Comparison of ENCODE assay signal across 16 cellular contexts in the genomic region with DNA sequence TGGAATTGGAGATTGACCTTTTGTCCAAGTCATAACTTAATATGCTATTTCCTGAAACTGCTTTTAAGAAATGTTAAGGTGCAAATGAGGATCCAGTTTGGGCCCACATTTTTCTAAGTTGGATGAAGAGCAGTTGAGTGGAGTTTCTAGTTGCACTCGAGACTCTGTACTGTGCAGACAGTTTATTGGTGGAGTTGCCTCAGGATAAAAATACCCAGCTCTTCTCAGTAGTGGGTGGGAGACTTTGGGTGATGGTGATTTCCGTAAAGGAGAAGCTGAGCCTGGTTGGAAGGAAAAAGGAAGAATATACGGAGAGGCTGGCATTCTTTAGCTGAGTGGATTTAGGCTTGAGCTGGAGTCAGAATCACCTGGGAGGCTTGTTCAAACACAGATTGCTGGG. TPM values are rescaled to one million over a fixed set of nuclear protein-coding genes. Genes with fewer than 3 reads are reported as not detected.
A peak's percentile ranks its signal among the peaks of the same experiment; 100 is the strongest.
DNase-seq lines count a peak whose midpoint lies in the region; ATAC-seq, FAIRE-seq and TF ChIP-seq lines count a peak whose summit lies in the region.
"Had no signal": no experiment of that assay in that cellular context is flagged by ENCODE, and none has a peak within 500 bp of the region (broad histone marks: within the 10 kb centered on the region; RNA-seq: fewer than 3 reads in every experiment).

No MANE protein-coding gene starts in this region.

- no peak overlapping the region for H2BK120ac ChIP-seq in mesenchymal stem cell (ENCODE audit: low read depth, low read length)

- no peak overlapping the region for H3K14ac ChIP-seq in mesenchymal stem cell (ENCODE audit: low read length in 2 of 2)

- H3K27me3 ChIP-seq in cardiac muscle cell (no peaks in the 10 kb centered on the region), right cardiac atrium (ENCODE audit: control insufficient read depth, insufficient read depth) (no peaks in the 10 kb centered on the region), left lung (no peaks in the 10 kb centered on the region), mesenchymal stem cell (ENCODE audit: control insufficient read depth in 1 of 2, insufficient read depth in 1 of 2, low read length in 2 of 2) (no peaks in the 10 kb centered on the region)
- H3K27me3 ChIP-seq: BLaER1 treated with 17β-estradiol and CSF1 and Interleukin-3, amounts not matched to agents 10 nM and 100 nM had no signal

- no peaks in the 10 kb centered on the region for H3K36me3 ChIP-seq in cardiac muscle cell
- H3K36me3 ChIP-seq in left lung, result no peaks in the 10 kb centered on the region
- peaks cover 0 to 8% of the 10 kb centered on the region in 2 experiments for H3K36me3 ChIP-seq in mesenchymal stem cell (ENCODE audit: control insufficient read depth in 1 of 2, insufficient read depth in 2 of 2, low read depth in 1 of 2, low read length in 2 of 2)

- 87% methylated on average over 3 of the region's 3 CpGs for WGBS in right cardiac atrium
- WGBS in mesenchymal stem cell, result 97% methylated on average over 3 of the region's 3 CpGs

- no peak overlapping the region for H3K4me2 ChIP-seq in mesenchymal stem cell (ENCODE audit: low read length, poor library complexity, severe bottlenecking)
- H3K4me2 ChIP-seq: A549; BLaER1 treated with 17β-estradiol and CSF1 and Interleukin-3, amounts not matched to agents 10 nM and 100 nM had no signal

- no peak overlapping the region for H3K4ac ChIP-seq in mesenchymal stem cell (ENCODE audit: low read depth in 1 of 2, low read length in 2 of 2)

- H3K4me3 ChIP-seq in cardiac muscle cell, result no peak overlapping the region
- no peak overlapping the region for H3K4me3 ChIP-seq in right cardiac atrium (ENCODE audit: low read length)
- H3K4me3 ChIP-seq in left lung, result no peak overlapping the region
- H3K4me3 ChIP-seq in mesenchymal stem cell (ENCODE audit: insufficient read depth in 1 of 2, low read depth in 1 of 2, low read length in 2 of 2), result no peak overlapping the region
- H3K4me3 ChIP-seq: A549; BLaER1 treated with 17β-estradiol and CSF1 and Interleukin-3, amounts not matched to agents 10 nM and 100 nM had no signal

- no peak overlapping the region for H2BK15ac ChIP-seq in mesenchymal stem cell (ENCODE audit: low read depth, poor library complexity, severe bottlenecking)

- intact Hi-C loops in right cardiac atrium (cut with DNase I) (no loop called here), left lung (cut with DNase I) (no loop called here)

- no peak overlapping the region for H4K8ac ChIP-seq in mesenchymal stem cell (ENCODE audit: low read length)

- no peak overlapping the region for H2AFZ ChIP-seq in mesenchymal stem cell (ENCODE audit: low read depth, low read length)

- H2BK5ac ChIP-seq in mesenchymal stem cell (ENCODE audit: low read depth, low read length, poor library complexity, severe bottlenecking), result no peak overlapping the region

- no peak for FAIRE-seq in D721Med (lab: Jason Lieb, UNC)
- FAIRE-seq: A549, G401.6, GM19239 had no signal

- DNase-seq in cardiac muscle cell (ENCODE audit: low read depth in 1 of 2, low spot score in 1 of 2), result no peak
- DNase-seq in right cardiac atrium, result no peak
- DNase-seq in left lung, result no peak
- no peak for DNase-seq in D721Med (ENCODE audit: insufficient read length, low spot score)
- no peak for DNase-seq in mesenchymal stem cell
- DNase-seq: AML-193; CD4-positive, alpha-beta T cell; CD8-positive, alpha-beta T cell; DMS79 treated with DMSO at 0.1 percent for 48 hours; GF-D8 had no signal

- peaks cover 18% of the 10 kb centered on the region for H3K79me1 ChIP-seq in mesenchymal stem cell (replicated peaks; ENCODE audit: low read length, poor library complexity, severe bottlenecking)

- H3K18ac ChIP-seq in mesenchymal stem cell (ENCODE audit: low read depth in 1 of 2, low read length in 2 of 2), result no peak overlapping the region

- H4K91ac ChIP-seq in mesenchymal stem cell (ENCODE audit: low read length), result no peak overlapping the region

- TF ChIP-seq CTCF in cardiac muscle cell (IDR thresholded peaks at IDR 0.05; ENCODE audit: low read depth, low read length), result no peak
- TF ChIP-seq CTCF in left lung (IDR thresholded peaks at IDR 0.05), result no peak
- TF ChIP-seq CTCF in D721Med (IDR thresholded peaks at IDR 0.05; ENCODE audit: insufficient read depth, missing control alignments), result no peak

- H3K23ac ChIP-seq in mesenchymal stem cell (ENCODE audit: low read length in 2 of 2), result no peak overlapping the region

- H3K27ac ChIP-seq in cardiac muscle cell (peak overlapping the region; percentile 26), right cardiac atrium (ENCODE audit: low read length) (no peak overlapping the region), left lung (no peak overlapping the region), mesenchymal stem cell (ENCODE audit: low read length, poor library complexity, severe bottlenecking) (no peak overlapping the region)
- H3K27ac ChIP-seq: 22Rv1; A549; BLaER1 treated with 17β-estradiol and CSF1 and Interleukin-3, amounts not matched to agents 10 nM and 100 nM; C4-2B had no signal

- H3K9me3 ChIP-seq in cardiac muscle cell (ENCODE audit: low read depth) (no peaks in the 10 kb centered on the region), right cardiac atrium (ENCODE audit: control insufficient read depth, low read length) (no peaks in the 10 kb centered on the region), left lung (no peaks in the 10 kb centered on the region), mesenchymal stem cell (ENCODE audit: control insufficient read depth, low read length) (no peaks in the 10 kb centered on the region)
- H3K9me3 ChIP-seq: A549; BLaER1 treated with 17β-estradiol and CSF1 and Interleukin-3, amounts not matched to agents 10 nM and 100 nM had no signal

- no peak for ATAC-seq in right cardiac atrium
- peak; percentile 60 for ATAC-seq in left lung
- ATAC-seq: A549; CD8-positive, alpha-beta T cell had no signal

- H3K9ac ChIP-seq in mesenchymal stem cell (ENCODE audit: low read length), result no peak overlapping the region
- H3K9ac ChIP-seq: BLaER1 treated with 17β-estradiol and CSF1 and Interleukin-3, amounts not matched to agents 10 nM and 100 nM had no signal

- peaks cover 34% of the 10 kb centered on the region for H3K4me1 ChIP-seq in cardiac muscle cell (ENCODE audit: low read depth)
- H3K4me1 ChIP-seq in right cardiac atrium (ENCODE audit: control insufficient read depth, insufficient read depth, low read length), result peaks cover 3% of the 10 kb centered on the region
- peaks cover 4 to 10% of the 10 kb centered on the region in 2 donors for H3K4me1 ChIP-seq in left lung
- peaks cover 3% of the 10 kb centered on the region for H3K4me1 ChIP-seq in mesenchymal stem cell (ENCODE audit: control insufficient read depth, insufficient read depth, low read depth, low read length)
- H3K4me1 ChIP-seq: BLaER1 treated with 17β-estradiol and CSF1 and Interleukin-3, amounts not matched to agents 10 nM and 100 nM had no signal

- H2AK5ac ChIP-seq in mesenchymal stem cell (ENCODE audit: low read length, severe bottlenecking), result no peak overlapping the region

- no peak overlapping the region for H2BK12ac ChIP-seq in mesenchymal stem cell (ENCODE audit: low read length in 2 of 2)

RNA-seq across cellular contexts. Expression of a gene that starts 49.9 kb away (rescaled TPM):
- total RNA-seq in cardiac muscle cell, result 209 and 213 TPM in 2 replicates
- 336 and 341 TPM in 2 replicates for polyA plus RNA-seq in cardiac muscle cell
- total RNA-seq in right cardiac atrium, result 100 to 1,000 TPM; 155 to 179 (median 160) TPM
- polyA plus RNA-seq in right cardiac atrium, result 334 TPM
- 10 to 100 TPM; 56.9 to 69.1 TPM for total RNA-seq in left lung
- polyA plus RNA-seq in mesenchymal stem cell (2013, experiment 1 of 2), result 177 TPM
- polyA plus RNA-seq in mesenchymal stem cell (2013, experiment 2 of 2), result 183 TPM
